Comparison of ENCODE assay signal across 1 cellular context in the genomic region with DNA sequence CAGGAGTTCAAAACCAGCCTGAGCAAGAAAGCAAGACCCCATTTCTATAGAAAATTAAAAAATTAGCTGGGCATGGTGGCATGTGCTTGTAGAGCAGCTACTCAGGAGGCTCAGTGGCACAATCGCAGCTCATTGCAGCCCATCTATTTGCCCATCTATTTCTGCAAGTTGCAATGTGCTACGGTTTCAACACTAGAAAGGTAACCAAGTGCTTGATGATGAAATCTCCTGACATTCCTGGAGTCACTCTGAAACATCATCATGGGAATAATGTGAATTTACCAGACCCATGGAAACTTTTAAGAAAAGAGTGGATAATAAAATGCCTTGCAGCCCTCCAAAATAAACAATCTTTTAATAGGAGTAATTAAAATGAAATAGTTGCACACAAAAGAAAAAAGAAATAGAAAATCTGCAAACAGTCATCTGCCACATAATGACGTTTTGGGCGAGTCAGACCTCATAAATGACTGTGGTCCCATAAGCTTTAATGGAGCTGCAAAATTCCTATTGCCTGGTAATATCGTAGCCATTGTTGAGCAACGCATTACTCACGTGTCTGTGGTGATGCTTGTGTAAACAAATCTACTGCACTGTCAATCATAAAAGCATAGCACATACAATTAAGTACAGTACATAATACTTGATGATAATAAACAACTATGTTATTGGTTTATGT.
A peak's percentile ranks its signal among the peaks of the same experiment; 100 is the strongest.
TF ChIP-seq lines count a peak whose summit lies in the region.

No MANE protein-coding gene starts in this region.

TF ChIP-seq in HepG2, 621 proteins besides CTCF, POLR2A, EP300 and RAD21 (continued from another document):
- TF ChIP-seq, protein P1, sequence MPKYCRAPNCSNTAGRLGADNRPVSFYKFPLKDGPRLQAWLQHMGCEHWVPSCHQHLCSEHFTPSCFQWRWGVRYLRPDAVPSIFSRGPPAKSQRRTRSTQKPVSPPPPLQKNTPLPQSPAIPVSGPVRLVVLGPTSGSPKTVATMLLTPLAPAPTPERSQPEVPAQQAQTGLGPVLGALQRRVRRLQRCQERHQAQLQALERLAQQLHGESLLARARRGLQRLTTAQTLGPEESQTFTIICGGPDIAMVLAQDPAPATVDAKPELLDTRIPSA (CRISPR knock-in tag; IDR thresholded peaks at IDR 0.05; ENCODE audit: borderline replicate concordance): no peak
- TF ChIP-seq, protein P2, sequence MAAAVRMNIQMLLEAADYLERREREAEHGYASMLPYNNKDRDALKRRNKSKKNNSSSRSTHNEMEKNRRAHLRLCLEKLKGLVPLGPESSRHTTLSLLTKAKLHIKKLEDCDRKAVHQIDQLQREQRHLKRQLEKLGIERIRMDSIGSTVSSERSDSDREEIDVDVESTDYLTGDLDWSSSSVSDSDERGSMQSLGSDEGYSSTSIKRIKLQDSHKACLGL (CRISPR knock-in tag; IDR thresholded peaks at IDR 0.05): no peak
- TF ChIP-seq SRSF1 (optimal IDR thresholded peaks at IDR 0.05; ENCODE audit: low read depth, low read length) (no peak), CCDC6 (CRISPR knock-in tag; IDR thresholded peaks at IDR 0.05) (no peak), REXO4 (CRISPR knock-in tag; IDR thresholded peaks at IDR 0.05; ENCODE audit: borderline replicate concordance) (no peak), SCMH1 (CRISPR knock-in tag; IDR thresholded peaks at IDR 0.05; ENCODE audit: borderline replicate concordance) (no peak), ZNF335 (CRISPR knock-in tag; IDR thresholded peaks at IDR 0.05) (no peak), PHF5A (CRISPR knock-in tag; IDR thresholded peaks at IDR 0.05; ENCODE audit: low read depth, unreplicated experiment) (no peak), HNRNPL (IDR thresholded peaks at IDR 0.05; ENCODE audit: low read depth, low read length) (no peak), KLF16 (CRISPR knock-in tag; IDR thresholded peaks at IDR 0.05) (no peak), MTA1 (CRISPR knock-in tag; IDR thresholded peaks at IDR 0.05; ENCODE audit: borderline replicate concordance) (no peak), IKZF1 (IDR thresholded peaks at IDR 0.05) (no peak), ZFP36L2 (CRISPR knock-in tag; IDR thresholded peaks at IDR 0.05) (no peak), CEBPG (CRISPR knock-in tag; IDR thresholded peaks at IDR 0.05) (peak; percentile 33; the same call in 1 of the 2 replicates), BHLHE40 (IDR thresholded peaks at IDR 0.05; ENCODE audit: low read length) (peak; percentile 89), ZNF343 (CRISPR knock-in tag; IDR thresholded peaks at IDR 0.05) (no peak), ZNF614 (CRISPR knock-in tag; IDR thresholded peaks at IDR 0.05; ENCODE audit: borderline replicate concordance) (no peak), CEBPB (IDR thresholded peaks at IDR 0.05; ENCODE audit: borderline replicate concordance, low read depth, low read length) (peak; percentile 81), MZF1 (CRISPR knock-in tag; IDR thresholded peaks at IDR 0.05; ENCODE audit: borderline replicate concordance) (no peak)
- TF ChIP-seq, protein P3, sequence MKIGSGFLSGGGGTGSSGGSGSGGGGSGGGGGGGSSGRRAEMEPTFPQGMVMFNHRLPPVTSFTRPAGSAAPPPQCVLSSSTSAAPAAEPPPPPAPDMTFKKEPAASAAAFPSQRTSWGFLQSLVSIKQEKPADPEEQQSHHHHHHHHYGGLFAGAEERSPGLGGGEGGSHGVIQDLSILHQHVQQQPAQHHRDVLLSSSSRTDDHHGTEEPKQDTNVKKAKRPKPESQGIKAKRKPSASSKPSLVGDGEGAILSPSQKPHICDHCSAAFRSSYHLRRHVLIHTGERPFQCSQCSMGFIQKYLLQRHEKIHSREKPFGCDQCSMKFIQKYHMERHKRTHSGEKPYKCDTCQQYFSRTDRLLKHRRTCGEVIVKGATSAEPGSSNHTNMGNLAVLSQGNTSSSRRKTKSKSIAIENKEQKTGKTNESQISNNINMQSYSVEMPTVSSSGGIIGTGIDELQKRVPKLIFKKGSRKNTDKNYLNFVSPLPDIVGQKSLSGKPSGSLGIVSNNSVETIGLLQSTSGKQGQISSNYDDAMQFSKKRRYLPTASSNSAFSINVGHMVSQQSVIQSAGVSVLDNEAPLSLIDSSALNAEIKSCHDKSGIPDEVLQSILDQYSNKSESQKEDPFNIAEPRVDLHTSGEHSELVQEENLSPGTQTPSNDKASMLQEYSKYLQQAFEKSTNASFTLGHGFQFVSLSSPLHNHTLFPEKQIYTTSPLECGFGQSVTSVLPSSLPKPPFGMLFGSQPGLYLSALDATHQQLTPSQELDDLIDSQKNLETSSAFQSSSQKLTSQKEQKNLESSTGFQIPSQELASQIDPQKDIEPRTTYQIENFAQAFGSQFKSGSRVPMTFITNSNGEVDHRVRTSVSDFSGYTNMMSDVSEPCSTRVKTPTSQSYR (CRISPR knock-in tag; IDR thresholded peaks at IDR 0.05; ENCODE audit: borderline replicate concordance): no peak
- TF ChIP-seq, protein P4, sequence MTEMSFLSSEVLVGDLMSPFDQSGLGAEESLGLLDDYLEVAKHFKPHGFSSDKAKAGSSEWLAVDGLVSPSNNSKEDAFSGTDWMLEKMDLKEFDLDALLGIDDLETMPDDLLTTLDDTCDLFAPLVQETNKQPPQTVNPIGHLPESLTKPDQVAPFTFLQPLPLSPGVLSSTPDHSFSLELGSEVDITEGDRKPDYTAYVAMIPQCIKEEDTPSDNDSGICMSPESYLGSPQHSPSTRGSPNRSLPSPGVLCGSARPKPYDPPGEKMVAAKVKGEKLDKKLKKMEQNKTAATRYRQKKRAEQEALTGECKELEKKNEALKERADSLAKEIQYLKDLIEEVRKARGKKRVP (CRISPR knock-in tag; IDR thresholded peaks at IDR 0.05): peak in 1 of 2 experiments; percentile 59; a peak in 1 of 4 replicates
- TF ChIP-seq, protein P5, sequence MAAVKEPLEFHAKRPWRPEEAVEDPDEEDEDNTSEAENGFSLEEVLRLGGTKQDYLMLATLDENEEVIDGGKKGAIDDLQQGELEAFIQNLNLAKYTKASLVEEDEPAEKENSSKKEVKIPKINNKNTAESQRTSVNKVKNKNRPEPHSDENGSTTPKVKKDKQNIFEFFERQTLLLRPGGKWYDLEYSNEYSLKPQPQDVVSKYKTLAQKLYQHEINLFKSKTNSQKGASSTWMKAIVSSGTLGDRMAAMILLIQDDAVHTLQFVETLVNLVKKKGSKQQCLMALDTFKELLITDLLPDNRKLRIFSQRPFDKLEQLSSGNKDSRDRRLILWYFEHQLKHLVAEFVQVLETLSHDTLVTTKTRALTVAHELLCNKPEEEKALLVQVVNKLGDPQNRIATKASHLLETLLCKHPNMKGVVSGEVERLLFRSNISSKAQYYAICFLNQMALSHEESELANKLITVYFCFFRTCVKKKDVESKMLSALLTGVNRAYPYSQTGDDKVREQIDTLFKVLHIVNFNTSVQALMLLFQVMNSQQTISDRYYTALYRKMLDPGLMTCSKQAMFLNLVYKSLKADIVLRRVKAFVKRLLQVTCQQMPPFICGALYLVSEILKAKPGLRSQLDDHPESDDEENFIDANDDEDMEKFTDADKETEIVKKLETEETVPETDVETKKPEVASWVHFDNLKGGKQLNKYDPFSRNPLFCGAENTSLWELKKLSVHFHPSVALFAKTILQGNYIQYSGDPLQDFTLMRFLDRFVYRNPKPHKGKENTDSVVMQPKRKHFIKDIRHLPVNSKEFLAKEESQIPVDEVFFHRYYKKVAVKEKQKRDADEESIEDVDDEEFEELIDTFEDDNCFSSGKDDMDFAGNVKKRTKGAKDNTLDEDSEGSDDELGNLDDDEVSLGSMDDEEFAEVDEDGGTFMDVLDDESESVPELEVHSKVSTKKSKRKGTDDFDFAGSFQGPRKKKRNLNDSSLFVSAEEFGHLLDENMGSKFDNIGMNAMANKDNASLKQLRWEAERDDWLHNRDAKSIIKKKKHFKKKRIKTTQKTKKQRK (IDR thresholded peaks at IDR 0.05; ENCODE audit: low read length): no peak
